20 cellular contexts compared by ENCODE assay signal in the genomic region with DNA sequence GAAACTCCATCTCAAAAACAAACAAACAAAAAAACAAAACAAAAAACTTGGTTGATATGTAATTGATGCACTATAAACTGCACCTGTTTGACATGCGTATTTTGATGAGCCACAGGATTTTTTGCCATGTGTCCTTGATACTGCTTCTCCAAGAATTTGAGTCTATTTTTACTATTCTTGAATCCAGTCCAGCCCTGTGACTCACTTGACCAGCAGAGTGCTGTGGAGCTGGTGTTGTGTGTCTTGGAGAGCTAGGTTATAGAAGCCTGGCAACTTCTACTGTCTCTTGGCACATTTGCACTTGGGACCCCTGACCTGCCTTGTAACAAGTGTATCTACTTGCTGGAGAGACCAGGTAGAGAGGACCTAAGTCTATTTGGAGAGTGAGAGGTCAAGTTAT. TPM values are rescaled to one million over a fixed set of nuclear protein-coding genes. Genes with fewer than 3 reads are reported as not detected.
A peak's percentile ranks its signal among the peaks of the same experiment; 100 is the strongest.
DNase-seq lines count a peak whose midpoint lies in the region; ATAC-seq, FAIRE-seq and TF ChIP-seq lines count a peak whose summit lies in the region.
"Had no signal": no experiment of that assay in that cellular context is flagged by ENCODE, and none has a peak within 500 bp of the region (broad histone marks: within the 10 kb centered on the region; RNA-seq: fewer than 3 reads in every experiment).

No MANE protein-coding gene starts in this region.

- in situ Hi-C loops in brain microvascular endothelial cell (cut with HindIII; ENCODE audit: low pct_ligation_motif_present, low sequenced_read_pairs) = no loop called here

- intact Hi-C loops in Right ventricle myocardium superior (cut with DNase I) = loop anchor here (10.0 kb wide), 1 partner anchor 127 kb away; a partner anchor contains a TSS
- intact Hi-C loops in left ventricle myocardium inferior (cut with micrococcal nuclease) = loop anchor here (5.0 to 10.0 kb wide), 3 partner anchors 89 to 357 kb away; a partner anchor contains a TSS
- intact Hi-C loops in left colon (cut with DNase I, micrococcal nuclease) = loop anchor here in 1 of 2 donors (10.0 kb wide), 1 partner anchor 357 kb away; no protein-coding TSS in a partner anchor

- no peaks in the 10 kb centered on the region for H3K27me3 ChIP-seq in right atrium auricular region
- no peaks in the 10 kb centered on the region for H3K27me3 ChIP-seq in brain microvascular endothelial cell (replicated peaks)
- no peaks in the 10 kb centered on the region for H3K27me3 ChIP-seq in left ventricle myocardium inferior (ENCODE audit: low read depth)
- H3K27me3 ChIP-seq in small intestine (ENCODE audit: control insufficient read depth in 2 of 2, insufficient read depth in 2 of 2, low read length in 2 of 2) = no peaks in the 10 kb centered on the region
- H3K27me3 ChIP-seq: neural progenitor cell had no signal

- H3K27ac ChIP-seq in right atrium auricular region = no peak overlapping the region
- H3K27ac ChIP-seq in brain microvascular endothelial cell = no peak overlapping the region
- H3K27ac ChIP-seq in left ventricle myocardium inferior (replicated peaks) = peak overlapping the region; percentile 1
- H3K27ac ChIP-seq in small intestine (ENCODE audit: low read depth in 1 of 2, low read length in 1 of 2) = no peak overlapping the region
- H3K27ac ChIP-seq: neural progenitor cell had no signal

- no peak for FAIRE-seq in small intestine (lab: Jason Lieb, UNC)

- H3K4me3 ChIP-seq in right atrium auricular region (no peak overlapping the region), brain microvascular endothelial cell (ENCODE audit: low read depth, low read length) (no peak overlapping the region), left ventricle myocardium inferior (no peak overlapping the region), small intestine (ENCODE audit: low read depth in 1 of 2, low read length in 2 of 2) (no peak overlapping the region)
- H3K4me3 ChIP-seq: neural progenitor cell had no signal

- no peaks in the 10 kb centered on the region for H3K36me3 ChIP-seq in right atrium auricular region
- H3K36me3 ChIP-seq in brain microvascular endothelial cell (replicated peaks) = no peaks in the 10 kb centered on the region
- H3K36me3 ChIP-seq in left ventricle myocardium inferior = no peaks in the 10 kb centered on the region
- no peaks in the 10 kb centered on the region for H3K36me3 ChIP-seq in small intestine (ENCODE audit: control insufficient read depth in 2 of 2, insufficient read depth in 2 of 2, low read length in 2 of 2)
- H3K36me3 ChIP-seq: neural progenitor cell had no signal

- 86 to 90% (median 89%) methylated on average over 1 of the region's 1 CpG for WGBS in small intestine, 3 donors

- H3K4me1 ChIP-seq in right atrium auricular region = no peaks in the 10 kb centered on the region
- peaks cover 15% of the 10 kb centered on the region for H3K4me1 ChIP-seq in left ventricle myocardium inferior
- no peaks in the 10 kb centered on the region for H3K4me1 ChIP-seq in small intestine (ENCODE audit: control insufficient read depth in 2 of 2, insufficient read depth in 1 of 2, low read depth in 1 of 2, low read length in 1 of 2)
- H3K4me1 ChIP-seq: neural progenitor cell had no signal

- no peaks in the 10 kb centered on the region for H3K9me3 ChIP-seq in right atrium auricular region
- H3K9me3 ChIP-seq in left ventricle myocardium inferior (replicated peaks) = no peaks in the 10 kb centered on the region
- H3K9me3 ChIP-seq in small intestine (ENCODE audit: control insufficient read depth, low read depth) = no peaks in the 10 kb centered on the region

- DNase-seq in Right ventricle myocardium superior (no peak), right atrium auricular region (ENCODE audit: low spot score) (no peak), brain microvascular endothelial cell (peak; percentile 35), left ventricle myocardium inferior (no peak), GF-D8 (lab: John Stamatoyannopoulos, UW) (no peak), left colon (no peak), small intestine (no peak)
- DNase-seq in stimulated activated CD4-positive, alpha-beta T cell treated with anti-CD3 and anti-CD28 coated beads, Interleukin-15, amount 100 ng/mL, for 24 hours = no peak
- DNase-seq: activated CD4-positive, alpha-beta T cell treated with anti-CD3 and anti-CD28 coated beads for 36 hours; activated effector memory CD4-positive, alpha-beta T cell treated with Interleukin-2 at 50 U/mL for 16 hours; anterior cingulate cortex; dermis blood vessel endothelial cell; head of caudate nucleus; islet precursor cell; MV-4-11; NCI-H2081; NCI-H526; OCI-M1; stimulated activated naive CD8-positive, alpha-beta T cell treated with anti-CD3 and anti-CD28 coated beads, Interleukin-15, Interleukin-2, amounts not matched to agents 100 U/mL and 50 U/mL, for 24 hours had no signal

- ATAC-seq in Right ventricle myocardium superior (ENCODE audit: poor library complexity) (peak; percentile 92), left colon (no peak)
- ATAC-seq: activated CD4-positive, alpha-beta T cell treated with anti-CD3 and anti-CD28 coated beads for 36 hours; stimulated activated naive CD8-positive, alpha-beta T cell treated with anti-CD3 and anti-CD28 coated beads, Interleukin-15, Interleukin-2, amounts not matched to agents 100 U/mL and 50 U/mL, for 24 hours had no signal

- no peak for TF ChIP-seq CTCF in right atrium auricular region (IDR thresholded peaks at IDR 0.05)
- TF ChIP-seq CTCF in brain microvascular endothelial cell (IDR thresholded peaks at IDR 0.05; ENCODE audit: low read depth, low read length, missing control alignments) = no peak
- no peak for TF ChIP-seq CTCF in left ventricle myocardium inferior (IDR thresholded peaks at IDR 0.05; ENCODE audit: borderline replicate concordance)

RNA-seq across cellular contexts. Expression of a gene that starts 52.0 kb away (rescaled TPM):
- 4.8 TPM for total RNA-seq in Right ventricle myocardium superior
- 1 to 10 TPM; 1.7 to 3.3 TPM for total RNA-seq in right atrium auricular region
- total RNA-seq in left ventricle myocardium inferior = 6.9 TPM
- 1 to 10 TPM in 1 of 2 donors, under 1 TPM in 1; 0.40 to 1.5 TPM for total RNA-seq in left colon
- 1 to 10 TPM in 2 of 3 donors, not detected in 1; 1.4 to 1.6 TPM for polyA plus RNA-seq in small intestine
